In the genomic region with DNA sequence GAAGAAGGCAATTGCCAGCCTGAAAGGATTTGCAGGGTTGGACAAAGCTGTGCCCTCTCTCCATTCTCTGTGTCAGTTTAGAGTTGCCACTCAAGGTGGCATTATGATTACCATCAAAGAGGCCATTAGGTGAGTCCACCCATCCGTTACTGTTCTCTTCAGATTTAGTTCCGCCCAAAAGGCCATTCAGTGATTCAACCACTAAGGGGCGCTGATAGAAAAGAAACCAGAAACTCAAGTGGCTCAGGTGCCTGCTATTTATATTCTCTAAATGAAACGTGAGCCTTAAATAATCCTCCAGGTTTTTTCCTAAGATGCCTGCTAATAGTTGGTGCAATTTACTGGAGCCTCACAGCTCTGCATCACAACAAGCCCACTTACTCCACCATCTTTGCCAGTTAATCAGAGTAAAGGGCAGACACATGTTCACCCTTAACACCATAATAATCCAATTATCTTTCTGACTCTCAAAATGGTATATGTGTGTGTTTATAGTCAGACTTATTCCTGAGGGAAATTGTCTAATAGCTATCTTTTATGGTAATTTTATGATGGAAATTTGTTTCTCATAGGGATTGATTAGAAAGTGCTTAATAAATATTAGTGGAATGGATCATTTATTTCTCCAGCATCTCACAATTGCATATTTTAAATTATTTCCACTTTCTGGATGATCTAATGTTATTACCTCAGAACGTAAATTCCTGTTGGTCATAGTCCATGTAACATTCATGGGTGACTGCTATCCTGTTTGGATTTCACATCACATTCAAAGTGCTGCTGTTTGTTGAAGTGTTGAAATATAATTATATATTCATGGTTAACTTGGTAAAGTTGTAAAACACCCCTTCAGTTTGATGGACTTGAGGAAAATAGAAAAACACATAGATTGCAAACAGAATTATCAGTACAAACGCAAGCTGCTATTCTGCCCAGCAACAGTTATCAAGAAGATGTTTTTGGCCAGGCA, we compare ENCODE assay signal across 2 cellular contexts.
A peak's percentile ranks its signal among the peaks of the same experiment; 100 is the strongest.
TF ChIP-seq lines count a peak whose summit lies in the region.

No MANE protein-coding gene starts in this region.

TF ChIP-seq in IMR-90, 13 proteins besides CTCF, POLR2A, EP300 and RAD21 (continued from another document):
- TF ChIP-seq SMC3 (IDR thresholded peaks at IDR 0.05; ENCODE audit: low read depth, low read length) (peak; percentile 87), BHLHE40 (IDR thresholded peaks at IDR 0.05; ENCODE audit: low read depth, low read length) (peak; percentile 46; the same call in 1 of the 2 replicates)

TF ChIP-seq in liver, 16 proteins besides CTCF, POLR2A, EP300 and RAD21:
- TF ChIP-seq EGR1 (IDR thresholded peaks at IDR 0.05; ENCODE audit: low read depth in 2 of 2) (no peak), SP1 (IDR thresholded peaks at IDR 0.05) (no peak), RXRA (IDR thresholded peaks at IDR 0.05) (no peak), HNF4A (conservative IDR thresholded peaks at IDR 0.05) (peak in 1 of 2 donors; percentile 29), FOXA1 (IDR thresholded peaks at IDR 0.05) (no peak), HNF4G (IDR thresholded peaks at IDR 0.05) (no peak)
- TF ChIP-seq, protein P1, sequence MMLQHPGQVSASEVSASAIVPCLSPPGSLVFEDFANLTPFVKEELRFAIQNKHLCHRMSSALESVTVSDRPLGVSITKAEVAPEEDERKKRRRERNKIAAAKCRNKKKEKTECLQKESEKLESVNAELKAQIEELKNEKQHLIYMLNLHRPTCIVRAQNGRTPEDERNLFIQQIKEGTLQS (IDR thresholded peaks at IDR 0.05) = peak; percentile 23
- TF ChIP-seq, protein P2, sequence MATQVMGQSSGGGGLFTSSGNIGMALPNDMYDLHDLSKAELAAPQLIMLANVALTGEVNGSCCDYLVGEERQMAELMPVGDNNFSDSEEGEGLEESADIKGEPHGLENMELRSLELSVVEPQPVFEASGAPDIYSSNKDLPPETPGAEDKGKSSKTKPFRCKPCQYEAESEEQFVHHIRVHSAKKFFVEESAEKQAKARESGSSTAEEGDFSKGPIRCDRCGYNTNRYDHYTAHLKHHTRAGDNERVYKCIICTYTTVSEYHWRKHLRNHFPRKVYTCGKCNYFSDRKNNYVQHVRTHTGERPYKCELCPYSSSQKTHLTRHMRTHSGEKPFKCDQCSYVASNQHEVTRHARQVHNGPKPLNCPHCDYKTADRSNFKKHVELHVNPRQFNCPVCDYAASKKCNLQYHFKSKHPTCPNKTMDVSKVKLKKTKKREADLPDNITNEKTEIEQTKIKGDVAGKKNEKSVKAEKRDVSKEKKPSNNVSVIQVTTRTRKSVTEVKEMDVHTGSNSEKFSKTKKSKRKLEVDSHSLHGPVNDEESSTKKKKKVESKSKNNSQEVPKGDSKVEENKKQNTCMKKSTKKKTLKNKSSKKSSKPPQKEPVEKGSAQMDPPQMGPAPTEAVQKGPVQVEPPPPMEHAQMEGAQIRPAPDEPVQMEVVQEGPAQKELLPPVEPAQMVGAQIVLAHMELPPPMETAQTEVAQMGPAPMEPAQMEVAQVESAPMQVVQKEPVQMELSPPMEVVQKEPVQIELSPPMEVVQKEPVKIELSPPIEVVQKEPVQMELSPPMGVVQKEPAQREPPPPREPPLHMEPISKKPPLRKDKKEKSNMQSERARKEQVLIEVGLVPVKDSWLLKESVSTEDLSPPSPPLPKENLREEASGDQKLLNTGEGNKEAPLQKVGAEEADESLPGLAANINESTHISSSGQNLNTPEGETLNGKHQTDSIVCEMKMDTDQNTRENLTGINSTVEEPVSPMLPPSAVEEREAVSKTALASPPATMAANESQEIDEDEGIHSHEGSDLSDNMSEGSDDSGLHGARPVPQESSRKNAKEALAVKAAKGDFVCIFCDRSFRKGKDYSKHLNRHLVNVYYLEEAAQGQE (IDR thresholded peaks at IDR 0.05) = no peak
